Comparison of ENCODE assay signal across 1 cellular context in genomic region chrX:111652719-111653118, GRCh38.
TF ChIP-seq lines count a peak whose summit lies in the region.

No MANE protein-coding gene starts in this region.

TF ChIP-seq in HepG2, 621 proteins besides CTCF, POLR2A, EP300 and RAD21 (continued from another document):
- TF ChIP-seq ARID4A (CRISPR knock-in tag; IDR thresholded peaks at IDR 0.05; ENCODE audit: borderline replicate concordance) (no peak), TEAD3 (CRISPR knock-in tag; optimal IDR thresholded peaks at IDR 0.05; ENCODE audit: borderline replicate concordance) (no peak), SIN3A (IDR thresholded peaks at IDR 0.05; ENCODE audit: borderline replicate concordance, low read depth, low read length) (no peak)
